ENCODE assay signal across 8 cellular contexts in the genomic region with DNA sequence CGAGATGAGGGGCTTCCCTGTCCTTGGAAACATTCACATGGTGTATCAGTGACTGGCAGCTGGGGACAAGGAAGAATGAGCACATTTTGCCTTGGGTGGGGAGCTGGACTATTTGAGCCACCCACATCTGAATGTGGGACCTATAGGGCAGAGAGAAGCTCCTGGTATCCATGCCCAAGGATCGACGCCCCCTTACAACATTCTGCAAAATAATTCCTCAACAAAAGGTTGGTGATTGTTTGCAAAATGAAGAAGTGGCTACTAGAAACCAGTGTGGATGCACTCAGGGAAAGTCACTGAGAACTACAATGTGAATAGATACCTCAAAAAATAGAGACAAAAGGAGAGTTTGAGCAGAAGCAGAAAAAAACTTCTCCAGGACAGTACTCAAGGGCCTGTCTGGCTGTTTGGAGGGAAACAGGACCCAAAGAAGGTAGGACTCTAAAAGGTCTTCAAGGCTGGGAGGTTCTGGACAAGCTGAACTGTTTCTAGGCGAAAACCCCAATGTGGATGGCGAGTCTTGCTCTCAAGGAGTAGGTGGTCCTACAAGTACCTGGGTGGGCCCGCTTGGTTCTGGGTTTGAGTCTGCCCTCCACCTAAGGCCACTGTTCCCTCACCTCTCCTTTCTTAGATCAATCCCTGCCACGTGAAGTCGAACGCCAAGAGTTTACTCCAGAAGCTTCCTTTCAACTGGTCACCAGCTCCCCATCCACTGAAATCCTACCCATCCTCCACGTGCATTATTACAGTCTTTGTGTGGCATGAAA.
DNase-seq lines count a peak whose midpoint lies in the region; ATAC-seq, FAIRE-seq and TF ChIP-seq lines count a peak whose summit lies in the region.

No MANE protein-coding gene starts in this region.

- H3K27ac Mint-ChIP-seq in HFFc6 (peak overlapping the region; percentile 81), naive B cell (peak overlapping the region in 2 of 6 donors; percentile 69 to 76)

- DNase-seq in AG09309 (ENCODE audit: low read depth): no peak
- no peak for DNase-seq in HFFc6
- DNase-seq in astrocyte of the spinal cord (ENCODE audit: low read depth, low spot score): no peak
- DNase-seq in naive B cell: no peak
- DNase-seq in RCC 7860 (ENCODE audit: low spot score): no peak
- no peak for DNase-seq in NCI-H774 (lab: John Stamatoyannopoulos, UW)
- no peak for DNase-seq in NCI-H526 (lab: John Stamatoyannopoulos, UW)

- H3K36me3 Mint-ChIP-seq in HFFc6 (ENCODE audit: low read depth) (peaks cover 14% of the 10 kb centered on the region; the same call in 1 of the 2 replicates), naive B cell (peaks cover 0 to 18% of the 10 kb centered on the region in 2 donors)

- H3K27me3 Mint-ChIP-seq in HFFc6 (ENCODE audit: insufficient read depth): peaks cover 4% of the 10 kb centered on the region; the same call in 1 of the 2 replicates
- H3K27me3 Mint-ChIP-seq in naive B cell: peaks cover 0 to 11% (median 7%) of the 10 kb centered on the region in 3 donors

- ATAC-seq in naive B cell (ENCODE audit: low read depth in 2 of 2) (no peak), HG03097 (IDR thresholded peaks at IDR 0.05; ENCODE audit: low FRiP score, unreplicated experiment) (no peak)

- H3K4me3 Mint-ChIP-seq in HFFc6 (peak overlapping the region; percentile 92), naive B cell (peak overlapping the region; percentile 21 to 99 (median 94))

- H3K4me1 Mint-ChIP-seq in HFFc6 (ENCODE audit: low read depth): peaks cover 34% of the 10 kb centered on the region
- peaks cover 32 to 41% (median 35%) of the 10 kb centered on the region in 3 donors for H3K4me1 Mint-ChIP-seq in naive B cell

- in situ Hi-C loops in astrocyte of the spinal cord (cut with HindIII; ENCODE audit: low sequenced_read_pairs): no loop called here

- peak overlapping the region; percentile 85 for H3K4me3 ChIP-seq in AG09309 (ENCODE audit: control insufficient read depth, low read depth, low read length)
- H3K4me3 ChIP-seq in astrocyte of the spinal cord (ENCODE audit: low read depth, low read length): peak overlapping the region; percentile 90

- no peak for FAIRE-seq in RCC 7860 (lab: Jason Lieb, UNC)

- H3K9me3 Mint-ChIP-seq in HFFc6: no peaks in the 10 kb centered on the region
- H3K9me3 Mint-ChIP-seq in naive B cell: no peaks in the 10 kb centered on the region

- TF ChIP-seq CTCF in AG09309 (IDR thresholded peaks at IDR 0.05; ENCODE audit: control insufficient read depth, insufficient read depth, low read depth, low read length, missing control alignments) (no peak), HFFc6 (IDR thresholded peaks at IDR 0.05) (no peak), astrocyte of the spinal cord (IDR thresholded peaks at IDR 0.05; ENCODE audit: low read depth, low read length) (no peak)
